In the genomic region with DNA sequence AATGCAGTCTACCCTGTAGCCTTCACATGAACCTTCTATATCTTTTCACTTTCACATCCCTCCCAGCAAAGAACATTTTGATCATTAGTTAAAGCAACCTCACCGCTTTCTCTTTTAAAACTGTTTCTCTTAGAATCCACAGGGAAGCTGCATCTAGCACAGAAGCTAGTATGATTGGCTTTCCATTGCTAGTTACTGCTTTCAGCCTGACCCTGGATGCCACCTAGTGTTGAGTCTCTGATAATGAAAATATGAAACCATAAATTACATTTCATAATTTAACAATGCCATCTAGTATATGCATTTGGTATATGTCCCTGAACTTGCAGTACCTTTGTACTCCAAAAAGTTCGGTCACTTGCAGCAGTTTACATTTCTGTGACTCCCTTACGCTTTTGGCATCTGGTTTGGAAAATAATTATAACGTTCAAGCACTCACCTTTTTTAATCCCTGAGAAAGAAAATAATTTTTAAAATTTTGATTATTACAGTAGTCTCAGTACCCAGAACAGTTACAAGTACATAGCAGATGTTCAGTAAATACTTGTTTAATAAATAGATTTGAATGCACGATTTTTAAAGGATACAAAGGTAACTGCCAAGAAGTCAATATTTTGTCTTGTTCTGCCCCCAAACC, we compare ENCODE assay signal across 2 cellular contexts.
TF ChIP-seq lines count a peak whose summit lies in the region.

No MANE protein-coding gene starts in this region.

TF ChIP-seq in HCT116, 20 proteins besides CTCF, POLR2A, EP300 and RAD21:
- TF ChIP-seq ATF3 (IDR thresholded peaks at IDR 0.05) (no peak), ZBTB33 (IDR thresholded peaks at IDR 0.05; ENCODE audit: extremely low read depth, insufficient replicate concordance, low read length) (no peak), ELF1 (IDR thresholded peaks at IDR 0.05; ENCODE audit: borderline replicate concordance, low read depth) (no peak), EZH2phosphoT487 (IDR thresholded peaks at IDR 0.05; ENCODE audit: borderline replicate concordance) (no peak), POLR2AphosphoS5 (IDR thresholded peaks at IDR 0.05; ENCODE audit: low read depth, low read length) (no peak), CBX3 (IDR thresholded peaks at IDR 0.05; ENCODE audit: low read depth) (no peak), EGR1 (IDR thresholded peaks at IDR 0.05; ENCODE audit: low read depth) (no peak), FOSL1 (IDR thresholded peaks at IDR 0.05; ENCODE audit: low read depth) (no peak), ZNF274 (IDR thresholded peaks at IDR 0.05; ENCODE audit: low read depth, low read length) (no peak), CEBPB (IDR thresholded peaks at IDR 0.05; ENCODE audit: low read depth) (no peak), SP1 (IDR thresholded peaks at IDR 0.05; ENCODE audit: low read depth) (no peak)
TF ChIP-seq in HCT116: peak in this region for 0.

TF ChIP-seq in H1, 55 proteins besides CTCF, POLR2A, EP300 and RAD21:
- no peak for TF ChIP-seq POLR2AphosphoS5 (IDR thresholded peaks at IDR 0.05; ENCODE audit: low read depth, low read length)
- TF ChIP-seq, protein P1, sequence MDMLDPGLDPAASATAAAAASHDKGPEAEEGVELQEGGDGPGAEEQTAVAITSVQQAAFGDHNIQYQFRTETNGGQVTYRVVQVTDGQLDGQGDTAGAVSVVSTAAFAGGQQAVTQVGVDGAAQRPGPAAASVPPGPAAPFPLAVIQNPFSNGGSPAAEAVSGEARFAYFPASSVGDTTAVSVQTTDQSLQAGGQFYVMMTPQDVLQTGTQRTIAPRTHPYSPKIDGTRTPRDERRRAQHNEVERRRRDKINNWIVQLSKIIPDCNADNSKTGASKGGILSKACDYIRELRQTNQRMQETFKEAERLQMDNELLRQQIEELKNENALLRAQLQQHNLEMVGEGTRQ (IDR thresholded peaks at IDR 0.05; ENCODE audit: low read length), result no peak
- TF ChIP-seq YY1 (IDR thresholded peaks at IDR 0.05; ENCODE audit: low read depth, low read length), result no peak
- TF ChIP-seq HDAC2 (IDR thresholded peaks at IDR 0.05; ENCODE audit: borderline replicate concordance in 1 of 2, low read depth in 2 of 2, low read length in 2 of 2), result no peak
- no peak for TF ChIP-seq ATF3 (IDR thresholded peaks at IDR 0.05; ENCODE audit: insufficient read depth, low read depth, low read length)
- TF ChIP-seq RBBP5 (IDR thresholded peaks at IDR 0.05; ENCODE audit: borderline replicate concordance, low read depth, low read length), result no peak
- no peak for TF ChIP-seq SAP30 (IDR thresholded peaks at IDR 0.05; ENCODE audit: insufficient read depth, insufficient replicate concordance, low read length)
- no peak for TF ChIP-seq RFX5 (IDR thresholded peaks at IDR 0.05; ENCODE audit: borderline replicate concordance, low read depth, low read length)
- no peak for TF ChIP-seq BACH1 (IDR thresholded peaks at IDR 0.05; ENCODE audit: low read length)
- TF ChIP-seq GTF2F1 (IDR thresholded peaks at IDR 0.05; ENCODE audit: borderline replicate concordance, low read depth, low read length), result no peak
- TF ChIP-seq CBX8 (IDR thresholded peaks at IDR 0.05; ENCODE audit: borderline replicate concordance, low read depth, low read length), result no peak
- no peak for TF ChIP-seq TAF7 (optimal IDR thresholded peaks at IDR 0.05; ENCODE audit: borderline replicate concordance, low read depth, low read length)
- TF ChIP-seq SUZ12 (IDR thresholded peaks at IDR 0.05; ENCODE audit: low read length), result no peak
- TF ChIP-seq RNF2 (IDR thresholded peaks at IDR 0.05; ENCODE audit: borderline replicate concordance, low read depth, low read length, missing control alignments, poor library complexity, severe bottlenecking), result no peak
- no peak for TF ChIP-seq CEBPB (IDR thresholded peaks at IDR 0.05; ENCODE audit: low read depth, low read length)
- TF ChIP-seq SRF (IDR thresholded peaks at IDR 0.05; ENCODE audit: low read depth, low read length), result no peak
TF ChIP-seq in H1: peak in this region for 0.
